ENCODE assay signal across 8 cellular contexts in the genomic region with DNA sequence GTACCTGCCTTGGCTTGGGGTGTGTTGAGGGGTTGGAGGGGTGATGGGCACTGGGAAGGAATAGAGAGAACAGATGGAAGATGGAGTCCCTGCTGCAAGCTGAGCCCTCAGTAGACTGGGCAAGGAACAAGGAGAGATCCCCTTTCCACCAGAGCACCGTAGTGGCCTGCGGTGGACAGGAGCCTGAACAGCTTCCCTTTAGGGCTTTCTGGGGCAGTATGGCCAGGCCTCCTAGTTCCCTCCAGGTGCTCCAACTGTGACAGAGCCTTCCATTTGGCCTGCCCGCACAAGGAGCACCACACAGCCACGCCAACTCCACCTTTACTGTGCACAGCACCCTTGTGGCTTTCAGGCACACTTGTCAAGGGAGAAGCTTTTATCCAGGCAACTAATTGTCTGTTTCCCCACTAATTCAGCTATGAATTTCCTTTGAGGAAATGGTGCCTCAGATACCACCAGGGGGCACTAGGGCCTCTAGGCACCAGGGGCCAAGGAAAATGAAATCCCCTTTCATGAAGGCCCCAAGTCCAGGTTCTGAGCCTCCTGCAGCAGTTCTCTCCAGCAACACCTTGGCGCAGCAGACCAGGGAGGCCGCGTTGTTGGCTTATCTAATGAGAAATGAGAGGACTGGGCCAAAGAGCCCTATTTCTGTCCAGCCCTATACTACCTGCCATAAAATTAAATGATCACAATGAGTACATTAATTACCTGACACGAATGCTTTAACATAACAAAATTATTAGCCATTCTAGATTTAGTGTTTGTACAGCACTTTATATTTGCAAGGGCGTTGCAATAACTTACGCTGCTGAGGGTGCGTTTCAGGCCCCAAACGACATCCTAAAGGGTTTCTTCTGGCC. TPM values are rescaled to one million over a fixed set of nuclear protein-coding genes. Genes with fewer than 3 reads are reported as not detected.
DNase-seq lines count a peak whose midpoint lies in the region; ATAC-seq and TF ChIP-seq lines count a peak whose summit lies in the region.

No MANE protein-coding gene starts in this region.

- no peak for TF ChIP-seq POLR2A in testis (IDR thresholded peaks at IDR 0.05)

- no peak overlapping the region for H3K4me3 Mint-ChIP-seq in activated CD4-positive, alpha-beta T cell treated with anti-CD3 and anti-CD28 coated beads, Interleukin-2, amount 10 ng/mL, durations not matched to agents 24 days and 14 days
- H3K4me3 Mint-ChIP-seq in endothelial cell (ENCODE audit: unreplicated experiment) = no peak overlapping the region

- intact Hi-C loops in activated CD4-positive, alpha-beta T cell treated with anti-CD3 and anti-CD28 coated beads, Interleukin-2, amount 10 ng/mL, durations not matched to agents 24 days and 14 days (cut with micrococcal nuclease) = loop anchor here (1.0 kb wide), 1 partner anchor 275 kb away; no protein-coding TSS in a partner anchor
- intact Hi-C loops in testis (cut with DNase I; ENCODE audit: low total_unique reads) = loop anchor here (10.0 kb wide), 1 partner anchor 217 kb away; no protein-coding TSS in a partner anchor

- H3K4me1 ChIP-seq in testis = no peaks in the 10 kb centered on the region

- no peak overlapping the region for H3K4me3 ChIP-seq in GM12864 (ENCODE audit: low read depth, low read length)
- H3K4me3 ChIP-seq in testis = no peak overlapping the region

- H3K4me1 Mint-ChIP-seq in activated CD4-positive, alpha-beta T cell treated with anti-CD3 and anti-CD28 coated beads, Interleukin-2, amount 10 ng/mL, durations not matched to agents 24 days and 14 days = no peaks in the 10 kb centered on the region
- H3K4me1 Mint-ChIP-seq in endothelial cell (ENCODE audit: unreplicated experiment) = peaks cover 9% of the 10 kb centered on the region

- no peaks in the 10 kb centered on the region for H3K36me3 ChIP-seq in testis (ENCODE audit: low read depth, missing control alignments)

- H3K27me3 ChIP-seq in testis = no peaks in the 10 kb centered on the region

- no peaks in the 10 kb centered on the region for H3K9me3 Mint-ChIP-seq in activated CD4-positive, alpha-beta T cell treated with anti-CD3 and anti-CD28 coated beads, Interleukin-2, amount 10 ng/mL, durations not matched to agents 24 days and 14 days
- no peaks in the 10 kb centered on the region for H3K9me3 Mint-ChIP-seq in endothelial cell (ENCODE audit: unreplicated experiment)

- no peak overlapping the region for H3K27ac ChIP-seq in testis

- no peaks in the 10 kb centered on the region for H3K9me3 ChIP-seq in testis

- 73% methylated on average over 11 to 12 of the region's 12 CpGs for WGBS in testis, 2 donors

- ATAC-seq in HG03135 (IDR thresholded peaks at IDR 0.05; ENCODE audit: unreplicated experiment) = no peak

- peak; percentile 74 for TF ChIP-seq CTCF in GM12864 (IDR thresholded peaks at IDR 0.05; ENCODE audit: low read depth, low read length, missing control alignments)
- TF ChIP-seq CTCF in endothelial cell (IDR thresholded peaks at IDR 0.05; ENCODE audit: unreplicated experiment) = peak; percentile 80
- peak; percentile 29 to 44 (median 43) for TF ChIP-seq CTCF in testis (IDR thresholded peaks at IDR 0.05)

- peaks cover 7% of the 10 kb centered on the region for H3K27me3 Mint-ChIP-seq in activated CD4-positive, alpha-beta T cell treated with anti-CD3 and anti-CD28 coated beads, Interleukin-2, amount 10 ng/mL, durations not matched to agents 24 days and 14 days
- no peaks in the 10 kb centered on the region for H3K27me3 Mint-ChIP-seq in endothelial cell (ENCODE audit: unreplicated experiment)

- peak; percentile 30 for DNase-seq in 8988T
- no peak for DNase-seq in GM12864 (ENCODE audit: low read depth)
- DNase-seq in NCI-H2196 (lab: John Stamatoyannopoulos, UW; ENCODE audit: unreplicated experiment) = peak; percentile 31
- DNase-seq in activated CD4-positive, alpha-beta T cell treated with anti-CD3 and anti-CD28 coated beads, Interleukin-2, amount 10 ng/mL, durations not matched to agents 24 days and 14 days = peak; percentile 80
- peak; percentile 72 for DNase-seq in endothelial cell (ENCODE audit: low spot score)
- peak; percentile 70 for DNase-seq in myocyte (ENCODE audit: low read depth)
- peak; percentile 57 for DNase-seq in testis

- no peak overlapping the region for H3K27ac Mint-ChIP-seq in activated CD4-positive, alpha-beta T cell treated with anti-CD3 and anti-CD28 coated beads, Interleukin-2, amount 10 ng/mL, durations not matched to agents 24 days and 14 days
- H3K27ac Mint-ChIP-seq in endothelial cell (ENCODE audit: unreplicated experiment) = no peak overlapping the region

- H3K36me3 Mint-ChIP-seq in activated CD4-positive, alpha-beta T cell treated with anti-CD3 and anti-CD28 coated beads, Interleukin-2, amount 10 ng/mL, durations not matched to agents 24 days and 14 days (ENCODE audit: low read depth) = no peaks in the 10 kb centered on the region
- H3K36me3 Mint-ChIP-seq in endothelial cell (ENCODE audit: low read depth, unreplicated experiment) = peaks cover 4% of the 10 kb centered on the region

RNA-seq across cellular contexts. Expression of a gene that starts 23.1 kb away (rescaled TPM):
- total RNA-seq in activated CD4-positive, alpha-beta T cell treated with anti-CD3 and anti-CD28 coated beads, Interleukin-2, amount 10 ng/mL, durations not matched to agents 24 days and 14 days = 50.2 and 53.2 TPM in 2 replicates
- total RNA-seq in endothelial cell (ENCODE audit: unreplicated experiment) (42.6 TPM), myocyte (72.1 and 80.2 TPM in 2 replicates), testis (100 to 1,000 TPM; 104 to 109 TPM)
- polyA plus RNA-seq in myocyte (2012) = 85.0 TPM
- 140 TPM for polyA plus RNA-seq in testis (ENCODE audit: insufficient read depth, low read depth, low replicate concordance)

RNA-seq across cellular contexts. Expression of a gene that starts 26.9 kb away (rescaled TPM):
- 101 and 102 TPM in 2 replicates for total RNA-seq in activated CD4-positive, alpha-beta T cell treated with anti-CD3 and anti-CD28 coated beads, Interleukin-2, amount 10 ng/mL, durations not matched to agents 24 days and 14 days
- total RNA-seq in endothelial cell (ENCODE audit: unreplicated experiment) (87.5 TPM), myocyte (129 and 153 TPM in 2 replicates), testis (100 to 1,000 TPM; 126 to 148 TPM)
- polyA plus RNA-seq in myocyte (2012) = 86.6 TPM
- polyA plus RNA-seq in testis (ENCODE audit: insufficient read depth, low read depth, low replicate concordance) = 99.3 TPM
